ENCODE assay signal across 8 cellular contexts in genomic region chr5:84384604-84385575, GRCh38. TPM values are rescaled to one million over a fixed set of nuclear protein-coding genes. Genes with fewer than 3 reads are reported as not detected.
DNase-seq lines count a peak whose midpoint lies in the region; ATAC-seq, FAIRE-seq and TF ChIP-seq lines count a peak whose summit lies in the region.

Gene EDIL3, minus strand, starts transcription at chr5:84384880. Its CDS starts 506 bp downstream, at chr5:84384374.

- no peaks in the 10 kb centered on the region for H3K36me3 ChIP-seq in bronchial epithelial cell (ENCODE audit: control insufficient read depth, insufficient read depth, low read length)
- no peaks in the 10 kb centered on the region for H3K36me3 ChIP-seq in skeletal muscle satellite cell (ENCODE audit: insufficient read depth, low read length)

- peaks cover 14% of the 10 kb centered on the region for H3K27me3 ChIP-seq in bronchial epithelial cell (ENCODE audit: control insufficient read depth, insufficient read depth, low read length)
- peaks cover 56% of the 10 kb centered on the region for H3K27me3 ChIP-seq in skeletal muscle satellite cell (ENCODE audit: control insufficient read depth, insufficient read depth, low read length)

- peak; percentile 28 for FAIRE-seq in bronchial epithelial cell (lab: Jason Lieb, UNC)

- peaks cover 21% of the 10 kb centered on the region for H3K4me1 ChIP-seq in skeletal muscle satellite cell (ENCODE audit: control insufficient read depth, insufficient read depth, low read length)

- ATAC-seq in HG02885 (IDR thresholded peaks at IDR 0.05; ENCODE audit: poor library complexity, unreplicated experiment), result no peak

- peak within 1 kb of the TSS; percentile 64 for H3K9ac ChIP-seq in skeletal muscle satellite cell (ENCODE audit: low read depth, low read length)

- H3K4me3 ChIP-seq in AG09309 (ENCODE audit: control insufficient read depth, low read depth, low read length) (peak within 1 kb of the TSS; percentile 78), bronchial epithelial cell (ENCODE audit: low read depth, low read length) (peak within 1 kb of the TSS; percentile 46), skeletal muscle satellite cell (ENCODE audit: low read length) (peak within 1 kb of the TSS; percentile 80)

- TF ChIP-seq CTCF in AG09309 (IDR thresholded peaks at IDR 0.05; ENCODE audit: control insufficient read depth, insufficient read depth, low read depth, low read length, missing control alignments), result no peak
- TF ChIP-seq CTCF in bronchial epithelial cell (IDR thresholded peaks at IDR 0.05; ENCODE audit: insufficient read depth, low read length, severe bottlenecking), result no peak

- H3K9me3 ChIP-seq in skeletal muscle satellite cell (replicated peaks; ENCODE audit: low read length), result no peaks in the 10 kb centered on the region

- no peak for DNase-seq in AG09309 (ENCODE audit: low read depth)
- DNase-seq in NCI-H146 treated with DMSO at 0.1 percent for 48 hours (lab: John Stamatoyannopoulos, UW; ENCODE audit: unreplicated experiment), result peak; percentile 24
- no peak for DNase-seq in bronchial epithelial cell (ENCODE audit: low read depth)
- peak; percentile 61 for DNase-seq in inferior parietal cortex (ENCODE audit: extremely low spot score)
- DNase-seq in NOMO-1 (lab: John Stamatoyannopoulos, UW; ENCODE audit: unreplicated experiment in 2 of 2), result no peak
- DNase-seq in HuH-7.5 (ENCODE audit: low spot score), result no peak

- peak within 1 kb of the TSS; percentile 90 for H3K4me2 ChIP-seq in skeletal muscle satellite cell (ENCODE audit: low read length)

RNA-seq across cellular contexts. Expression of gene EDIL3, which starts in this region (rescaled TPM):
- total RNA-seq in bronchial epithelial cell, result 0.26 and 1.1 TPM in 2 replicates
- total RNA-seq in skeletal muscle satellite cell (2012; rRNA removed), result 1.5 and 5.2 TPM in 2 replicates

Comparison
In these comparisons a context has a peak if more than half of its experiments do, and no peak if none do; other contexts are left out.
1. DNase-seq: peak in NCI-H146 treated with DMSO at 0.1 percent for 48 hours (single experiment) and inferior parietal cortex (single experiment); none in AG09309 (single experiment), bronchial epithelial cell (single experiment), NOMO-1 (0 of 2) and HuH-7.5 (single experiment).
2. Peak in every context shown above with its lines, with median percentiles within 50 percentile points of each other: H3K4me3 ChIP-seq.